In the genomic region with DNA sequence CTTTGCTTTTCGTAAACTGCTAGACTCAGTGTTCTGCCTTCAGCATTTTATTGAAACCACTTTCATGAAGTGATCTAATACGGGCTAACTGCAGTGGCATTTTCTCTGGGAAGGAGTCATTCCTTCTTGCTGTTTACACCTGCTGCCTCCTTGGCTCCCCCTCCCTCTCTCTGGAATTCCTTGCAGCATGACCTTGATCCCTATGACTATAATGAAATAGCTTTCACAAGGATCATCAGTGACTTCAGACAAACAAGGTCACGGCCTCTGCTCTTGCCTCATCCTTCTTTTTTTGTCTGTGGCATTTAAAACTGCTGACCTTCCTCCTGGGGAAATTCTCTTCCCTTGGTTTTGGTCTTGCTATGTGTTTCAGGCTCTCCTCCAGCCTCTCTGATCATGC, we compare ENCODE assay signal across 1 cellular context.
TF ChIP-seq lines count a peak whose summit lies in the region.

No MANE protein-coding gene starts in this region.

TF ChIP-seq in GM23338, 12 proteins besides CTCF, POLR2A, EP300 and RAD21 (continued from another document):
- TF ChIP-seq, protein P1, sequence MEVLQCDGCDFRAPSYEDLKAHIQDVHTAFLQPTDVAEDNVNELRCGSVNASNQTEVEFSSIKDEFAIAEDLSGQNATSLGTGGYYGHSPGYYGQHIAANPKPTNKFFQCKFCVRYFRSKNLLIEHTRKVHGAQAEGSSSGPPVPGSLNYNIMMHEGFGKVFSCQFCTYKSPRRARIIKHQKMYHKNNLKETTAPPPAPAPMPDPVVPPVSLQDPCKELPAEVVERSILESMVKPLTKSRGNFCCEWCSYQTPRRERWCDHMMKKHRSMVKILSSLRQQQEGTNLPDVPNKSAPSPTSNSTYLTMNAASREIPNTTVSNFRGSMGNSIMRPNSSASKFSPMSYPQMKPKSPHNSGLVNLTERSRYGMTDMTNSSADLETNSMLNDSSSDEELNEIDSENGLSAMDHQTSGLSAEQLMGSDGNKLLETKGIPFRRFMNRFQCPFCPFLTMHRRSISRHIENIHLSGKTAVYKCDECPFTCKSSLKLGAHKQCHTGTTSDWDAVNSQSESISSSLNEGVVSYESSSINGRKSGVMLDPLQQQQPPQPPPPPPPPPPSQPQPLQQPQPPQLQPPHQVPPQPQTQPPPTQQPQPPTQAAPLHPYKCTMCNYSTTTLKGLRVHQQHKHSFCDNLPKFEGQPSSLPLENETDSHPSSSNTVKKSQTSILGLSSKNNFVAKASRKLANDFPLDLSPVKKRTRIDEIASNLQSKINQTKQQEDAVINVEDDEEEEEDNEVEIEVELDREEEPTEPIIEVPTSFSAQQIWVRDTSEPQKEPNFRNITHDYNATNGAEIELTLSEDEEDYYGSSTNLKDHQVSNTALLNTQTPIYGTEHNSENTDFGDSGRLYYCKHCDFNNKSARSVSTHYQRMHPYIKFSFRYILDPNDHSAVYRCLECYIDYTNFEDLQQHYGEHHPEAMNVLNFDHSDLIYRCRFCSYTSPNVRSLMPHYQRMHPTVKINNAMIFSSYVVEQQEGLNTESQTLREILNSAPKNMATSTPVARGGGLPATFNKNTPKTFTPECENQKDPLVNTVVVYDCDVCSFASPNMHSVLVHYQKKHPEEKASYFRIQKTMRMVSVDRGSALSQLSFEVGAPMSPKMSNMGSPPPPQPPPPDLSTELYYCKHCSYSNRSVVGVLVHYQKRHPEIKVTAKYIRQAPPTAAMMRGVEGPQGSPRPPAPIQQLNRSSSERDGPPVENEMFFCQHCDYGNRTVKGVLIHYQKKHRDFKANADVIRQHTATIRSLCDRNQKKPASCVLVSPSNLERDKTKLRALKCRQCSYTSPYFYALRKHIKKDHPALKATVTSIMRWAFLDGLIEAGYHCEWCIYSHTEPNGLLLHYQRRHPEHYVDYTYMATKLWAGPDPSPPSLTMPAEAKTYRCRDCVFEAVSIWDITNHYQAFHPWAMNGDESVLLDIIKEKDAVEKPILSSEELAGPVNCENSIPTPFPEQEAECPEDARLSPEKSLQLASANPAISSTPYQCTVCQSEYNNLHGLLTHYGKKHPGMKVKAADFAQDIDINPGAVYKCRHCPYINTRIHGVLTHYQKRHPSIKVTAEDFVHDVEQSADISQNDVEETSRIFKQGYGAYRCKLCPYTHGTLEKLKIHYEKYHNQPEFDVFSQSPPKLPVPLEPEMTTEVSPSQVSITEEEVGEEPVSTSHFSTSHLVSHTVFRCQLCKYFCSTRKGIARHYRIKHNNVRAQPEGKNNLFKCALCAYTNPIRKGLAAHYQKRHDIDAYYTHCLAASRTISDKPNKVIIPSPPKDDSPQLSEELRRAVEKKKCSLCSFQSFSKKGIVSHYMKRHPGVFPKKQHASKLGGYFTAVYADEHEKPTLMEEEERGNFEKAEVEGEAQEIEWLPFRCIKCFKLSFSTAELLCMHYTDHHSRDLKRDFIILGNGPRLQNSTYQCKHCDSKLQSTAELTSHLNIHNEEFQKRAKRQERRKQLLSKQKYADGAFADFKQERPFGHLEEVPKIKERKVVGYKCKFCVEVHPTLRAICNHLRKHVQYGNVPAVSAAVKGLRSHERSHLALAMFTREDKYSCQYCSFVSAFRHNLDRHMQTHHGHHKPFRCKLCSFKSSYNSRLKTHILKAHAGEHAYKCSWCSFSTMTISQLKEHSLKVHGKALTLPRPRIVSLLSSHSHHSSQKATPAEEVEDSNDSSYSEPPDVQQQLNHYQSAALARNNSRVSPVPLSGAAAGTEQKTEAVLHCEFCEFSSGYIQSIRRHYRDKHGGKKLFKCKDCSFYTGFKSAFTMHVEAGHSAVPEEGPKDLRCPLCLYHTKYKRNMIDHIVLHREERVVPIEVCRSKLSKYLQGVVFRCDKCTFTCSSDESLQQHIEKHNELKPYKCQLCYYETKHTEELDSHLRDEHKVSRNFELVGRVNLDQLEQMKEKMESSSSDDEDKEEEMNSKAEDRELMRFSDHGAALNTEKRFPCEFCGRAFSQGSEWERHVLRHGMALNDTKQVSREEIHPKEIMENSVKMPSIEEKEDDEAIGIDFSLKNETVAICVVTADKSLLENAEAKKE (CRISPR knock-in tag; IDR thresholded peaks at IDR 0.05), result no peak
- no peak for TF ChIP-seq JUNB (IDR thresholded peaks at IDR 0.05; ENCODE audit: unreplicated experiment)
- TF ChIP-seq NANOG (IDR thresholded peaks at IDR 0.05; ENCODE audit: borderline replicate concordance), result no peak
- no peak for TF ChIP-seq EZH2 (IDR thresholded peaks at IDR 0.05; ENCODE audit: low read depth, unreplicated experiment)
